Comparison of ENCODE assay signal across 13 cellular contexts in the genomic region with DNA sequence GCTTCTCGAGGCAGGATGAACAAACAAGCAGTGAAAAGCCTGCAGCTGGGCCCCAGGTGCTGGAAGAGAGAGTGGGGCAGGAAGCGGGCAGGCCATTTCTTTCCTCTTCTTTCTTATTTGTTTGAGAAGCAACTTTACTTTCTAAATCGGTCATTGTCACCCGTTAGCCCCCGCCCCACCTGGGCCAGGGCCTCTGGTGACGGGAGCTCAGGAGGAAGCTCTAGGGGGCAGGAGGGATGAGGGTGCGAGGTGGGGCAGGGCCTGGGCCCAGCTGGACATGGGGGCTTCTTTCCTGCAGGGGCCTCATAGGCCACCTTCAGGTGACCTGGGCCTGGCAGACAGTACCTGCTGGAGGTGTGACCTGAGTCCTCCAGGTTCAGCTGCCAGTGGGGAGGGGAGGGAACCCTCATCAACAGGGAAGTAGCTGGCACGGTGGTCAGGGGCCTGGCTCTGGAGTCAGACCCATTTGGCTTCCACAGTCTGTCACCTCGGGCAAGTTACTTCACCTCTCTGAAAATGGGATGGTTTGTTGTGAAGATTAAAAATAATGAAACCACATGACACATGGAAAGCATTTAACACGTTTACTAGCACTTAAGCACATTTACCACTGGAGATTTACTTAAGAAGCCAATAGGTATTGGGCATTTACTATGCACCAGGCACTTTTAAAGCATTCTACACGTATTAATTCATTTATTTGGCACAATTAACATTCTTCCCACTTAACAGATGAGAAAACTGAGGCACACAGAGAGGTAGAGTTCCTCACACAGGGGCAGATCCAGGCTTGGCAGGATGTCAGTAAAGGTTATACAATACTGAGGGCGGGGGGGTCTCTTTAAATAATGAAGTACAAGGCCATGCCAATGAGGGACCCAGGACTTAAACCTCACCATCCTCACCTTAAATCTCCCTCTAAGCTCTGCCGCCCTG. TPM values are rescaled to one million over a fixed set of nuclear protein-coding genes. Genes with fewer than 3 reads are reported as not detected.
DNase-seq lines count a peak whose midpoint lies in the region; ATAC-seq, FAIRE-seq and TF ChIP-seq lines count a peak whose summit lies in the region.
"Had no signal": no experiment of that assay in that cellular context is flagged by ENCODE, and none has a peak within 500 bp of the region (broad histone marks: within the 10 kb centered on the region; RNA-seq: fewer than 3 reads in every experiment).

No MANE protein-coding gene starts in this region.

- ATAC-seq in HG03354 (IDR thresholded peaks at IDR 0.05; ENCODE audit: poor library complexity, severe bottlenecking, unreplicated experiment) = peak; percentile 61
- ATAC-seq in activated T-cell treated with anti-CD3 and anti-CD28 coated beads, Interleukin-2, amount 50 U/mL, for 72 hours (replicated peaks in 1 of 2) = peak; percentile 65 to 78
- ATAC-seq in GM19351 (IDR thresholded peaks at IDR 0.05; ENCODE audit: unreplicated experiment) = no peak

- H3K79me2 ChIP-seq in neural progenitor cell (ENCODE audit: low read depth) = no peaks in the 10 kb centered on the region
- H3K79me2 ChIP-seq: parathyroid adenoma had no signal

- H3K4me3 ChIP-seq in neural progenitor cell = no peak overlapping the region
- H3K4me3 ChIP-seq: esophagus muscularis mucosa had no signal

- peaks cover 6% of the 10 kb centered on the region for H3F3A ChIP-seq in neural progenitor cell (ENCODE audit: low read depth)

- H3K4me2 ChIP-seq in neural progenitor cell = no peak overlapping the region

- no peak for TF ChIP-seq CTCF in neural progenitor cell (IDR thresholded peaks at IDR 0.05)

- H3K27me3 Mint-ChIP-seq in activated T-cell treated with anti-CD3 and anti-CD28 coated beads, Interleukin-2, amount 50 U/mL, for 72 hours (ENCODE audit: low read depth) = no peaks in the 10 kb centered on the region
- H3K27me3 Mint-ChIP-seq in neural progenitor cell (ENCODE audit: insufficient read depth, low read depth) = peaks cover 13% of the 10 kb centered on the region

- peak overlapping the region; percentile 85 for H3K27ac Mint-ChIP-seq in activated T-cell treated with anti-CD3 and anti-CD28 coated beads, Interleukin-2, amount 50 U/mL, for 72 hours
- peak overlapping the region; percentile 42 for H3K27ac Mint-ChIP-seq in neural progenitor cell

- H4K20me1 ChIP-seq in neural progenitor cell (ENCODE audit: low read depth) = no peaks in the 10 kb centered on the region

- peaks cover 0 to 3% of the 10 kb centered on the region in 2 donors for H3K36me3 Mint-ChIP-seq in activated T-cell treated with anti-CD3 and anti-CD28 coated beads, Interleukin-2, amount 50 U/mL, for 72 hours (ENCODE audit: insufficient read depth in 2 of 2)
- H3K36me3 Mint-ChIP-seq in neural progenitor cell = no peaks in the 10 kb centered on the region

- H2AFZ ChIP-seq in neural progenitor cell (replicated peaks) = no peak overlapping the region
- H2AFZ ChIP-seq: parathyroid adenoma had no signal

- peaks cover 5% of the 10 kb centered on the region for H3K27me3 ChIP-seq in neural progenitor cell
- H3K27me3 ChIP-seq: esophagus muscularis mucosa had no signal

- DNase-seq in GM12892 (ENCODE audit: insufficient read length) = no peak
- DNase-seq in activated T-cell treated with anti-CD3 and anti-CD28 coated beads, Interleukin-2, amount 50 U/mL, for 72 hours = peak; percentile 68 to 72
- no peak for DNase-seq in neural progenitor cell (ENCODE audit: low spot score)
- no peak for DNase-seq in COLO829 (ENCODE audit: low spot score)
- no peak for DNase-seq in cerebellar nuclear complex (lab: John Stamatoyannopoulos, UW)
- DNase-seq: DMS79 treated with DMSO at 0.1 percent for 48 hours, kidney glomerular epithelial cell, T1000 had no signal

- no peaks in the 10 kb centered on the region for H3K9me3 ChIP-seq in neural progenitor cell (ENCODE audit: low read depth)
- H3K9me3 ChIP-seq: esophagus muscularis mucosa had no signal

- no peak overlapping the region for H3K9ac ChIP-seq in neural progenitor cell
- H3K9ac ChIP-seq: parathyroid adenoma had no signal

- H3K4me1 ChIP-seq in neural progenitor cell = peaks cover 13% of the 10 kb centered on the region
- H3K4me1 ChIP-seq: esophagus muscularis mucosa, parathyroid adenoma had no signal

- 0 out of 2 replicates have a peak, but pooled peaks have one; percentile 14 for TF ChIP-seq POLR2A in GM12892 (IDR thresholded peaks at IDR 0.05; ENCODE audit: low read depth, low read length)

- no peaks in the 10 kb centered on the region for H3K36me3 ChIP-seq in neural progenitor cell
- H3K36me3 ChIP-seq: esophagus muscularis mucosa had no signal

- H3K27ac ChIP-seq in neural progenitor cell = no peak overlapping the region
- H3K27ac ChIP-seq: esophagus muscularis mucosa, parathyroid adenoma had no signal

- H3K4me3 Mint-ChIP-seq in activated T-cell treated with anti-CD3 and anti-CD28 coated beads, Interleukin-2, amount 50 U/mL, for 72 hours = peak overlapping the region; percentile 74 to 76
- no peak overlapping the region for H3K4me3 Mint-ChIP-seq in neural progenitor cell

- no peaks in the 10 kb centered on the region for H3K9me3 Mint-ChIP-seq in activated T-cell treated with anti-CD3 and anti-CD28 coated beads, Interleukin-2, amount 50 U/mL, for 72 hours
- peaks cover 2% of the 10 kb centered on the region for H3K9me3 Mint-ChIP-seq in neural progenitor cell

- H3K4me1 Mint-ChIP-seq in activated T-cell treated with anti-CD3 and anti-CD28 coated beads, Interleukin-2, amount 50 U/mL, for 72 hours (ENCODE audit: low read depth) = peaks cover 73% of the 10 kb centered on the region
- H3K4me1 Mint-ChIP-seq in neural progenitor cell = peaks cover 12% of the 10 kb centered on the region

- FAIRE-seq in GM12892 (lab: Jason Lieb, UNC) = no peak
- FAIRE-seq: astrocyte had no signal

RNA-seq across cellular contexts. Expression of a gene that starts 54.2 kb away (rescaled TPM):
- polyA plus RNA-seq in GM12892 (2012; ENCODE audit: missing spikeins) = 101 TPM
- total RNA-seq in activated T-cell treated with anti-CD3 and anti-CD28 coated beads, Interleukin-2, amount 50 U/mL, for 72 hours = 10 to 100 TPM; 32.3 to 37.2 TPM
- total RNA-seq in neural progenitor cell (ENCODE audit: low replicate concordance) = 99.9 and 235 TPM in 2 replicates

Comparison
In these comparisons a context has a peak if more than half of its experiments do, and no peak if none do; other contexts are left out.
1. DNase-seq: peak in activated T-cell treated with anti-CD3 and anti-CD28 coated beads, Interleukin-2, amount 50 U/mL, for 72 hours (2 of 2); none in GM12892 (single experiment), neural progenitor cell (single experiment), COLO829 (single experiment) and cerebellar nuclear complex (0 of 2).